Comparison of ENCODE assay signal across 13 cellular contexts in genomic region chr10:27819781-27820531, GRCh38.
A peak's percentile ranks its signal among the peaks of the same experiment; 100 is the strongest.
DNase-seq lines count a peak whose midpoint lies in the region; ATAC-seq, FAIRE-seq and TF ChIP-seq lines count a peak whose summit lies in the region.
"Had no signal": no experiment of that assay in that cellular context is flagged by ENCODE, and none has a peak within 500 bp of the region (broad histone marks: within the 10 kb centered on the region; RNA-seq: fewer than 3 reads in every experiment).

No MANE protein-coding gene starts in this region.

- H3K27me3 ChIP-seq in brain microvascular endothelial cell (replicated peaks) (no peaks in the 10 kb centered on the region), kidney epithelial cell (ENCODE audit: control insufficient read depth, insufficient read depth, low read length) (no peaks in the 10 kb centered on the region), thoracic aorta (replicated peaks; ENCODE audit: insufficient read depth) (no peaks in the 10 kb centered on the region)

- DNase-seq in H54 (ENCODE audit: insufficient read length, low spot score), result peak; percentile 44
- peak; percentile 84 for DNase-seq in brain microvascular endothelial cell
- peak; percentile 34 for DNase-seq in kidney epithelial cell (ENCODE audit: low read depth)
- no peak for DNase-seq in thoracic aorta (ENCODE audit: low spot score)
- no peak for DNase-seq in SHP77 (lab: John Stamatoyannopoulos, UW)
- no peak for DNase-seq in NCI-H748 treated with DMSO at 0.1 percent for 48 hours (lab: John Stamatoyannopoulos, UW)
- no peak for DNase-seq in NCI-H1436 treated with DMSO at 0.1 percent for 48 hours (lab: John Stamatoyannopoulos, UW)
- DNase-seq: activated CD4-positive, alpha-beta T cell treated with anti-CD3 and anti-CD28 coated beads for 4 hours; activated naive CD4-positive, alpha-beta T cell treated with anti-CD3 and anti-CD28 coated beads, Interleukin-2, amount 10 ng/mL, durations not matched to agents 7 days and 5 days; DND-41 had no signal

- H3K27ac ChIP-seq in brain microvascular endothelial cell, result no peak overlapping the region
- H3K27ac ChIP-seq in thoracic aorta, result peak overlapping the region; percentile 55 to 80
- H3K27ac ChIP-seq: skin epidermis had no signal

- no peak for TF ChIP-seq CTCF in brain microvascular endothelial cell (IDR thresholded peaks at IDR 0.05; ENCODE audit: low read depth, low read length, missing control alignments)
- no peak for TF ChIP-seq CTCF in kidney epithelial cell (IDR thresholded peaks at IDR 0.05; ENCODE audit: insufficient read depth, low read length, poor library complexity, severe bottlenecking)
- TF ChIP-seq CTCF in thoracic aorta (IDR thresholded peaks at IDR 0.05), result no peak

- H3K4me3 ChIP-seq in brain microvascular endothelial cell (ENCODE audit: low read depth, low read length), result no peak overlapping the region
- H3K4me3 ChIP-seq in kidney epithelial cell (ENCODE audit: low read depth, low read length), result no peak overlapping the region
- peak overlapping the region; percentile 45 for H3K4me3 ChIP-seq in thoracic aorta
- H3K4me3 ChIP-seq: skin epidermis had no signal

- no peaks in the 10 kb centered on the region for H3K9me3 ChIP-seq in thoracic aorta

- in situ Hi-C loops in brain microvascular endothelial cell (cut with HindIII; ENCODE audit: low pct_ligation_motif_present, low sequenced_read_pairs), result no loop called here

- H3K36me3 ChIP-seq in brain microvascular endothelial cell (replicated peaks) (no peaks in the 10 kb centered on the region), kidney epithelial cell (ENCODE audit: control insufficient read depth, insufficient read depth, low read length) (no peaks in the 10 kb centered on the region), thoracic aorta (no peaks in the 10 kb centered on the region)

- TF ChIP-seq POLR2A in H54 (IDR thresholded peaks at IDR 0.05; ENCODE audit: low read depth, low read length), result no peak

- peaks cover 4 to 35% of the 10 kb centered on the region in 2 donors for H3K4me1 ChIP-seq in thoracic aorta (ENCODE audit: control insufficient read depth in 1 of 2, low read depth in 2 of 2)

- peak; percentile 93 for FAIRE-seq in H54 (lab: Jason Lieb, UNC)
- FAIRE-seq: H1 had no signal

- ATAC-seq in thoracic aorta (ENCODE audit: insufficient number of reproducible peaks, low FRiP score, low read depth) (peak; percentile 99), HG03460 (IDR thresholded peaks at IDR 0.05; ENCODE audit: unreplicated experiment) (no peak)

Comparison
In these comparisons a context has a peak if more than half of its experiments do, and no peak if none do; other contexts are left out.
1. DNase-seq: peak in H54 (single experiment), brain microvascular endothelial cell (single experiment) and kidney epithelial cell (single experiment); none in thoracic aorta (single experiment), SHP77 (0 of 2), NCI-H748 treated with DMSO at 0.1 percent for 48 hours (single experiment) and NCI-H1436 treated with DMSO at 0.1 percent for 48 hours (single experiment).